21 cellular contexts compared by ENCODE assay signal in the genomic region with DNA sequence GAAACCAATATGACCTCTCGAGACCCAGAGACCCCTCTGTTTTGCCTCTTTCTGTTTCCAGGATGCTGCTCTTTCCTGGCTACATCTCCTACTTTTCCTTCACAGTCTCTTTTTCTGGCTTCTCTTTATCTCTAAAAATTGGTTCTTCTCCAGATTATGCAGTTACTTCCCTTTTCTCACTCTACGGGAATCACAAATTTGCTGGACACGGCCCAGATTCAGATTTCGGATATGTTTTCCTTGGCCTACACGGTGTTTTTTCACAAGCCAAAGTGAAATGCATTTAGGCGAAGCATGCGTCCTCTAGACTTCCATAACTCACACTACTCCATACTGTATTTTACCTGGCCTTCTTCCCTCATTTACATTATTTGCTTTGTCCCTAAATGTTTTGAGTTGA.
A peak's percentile ranks its signal among the peaks of the same experiment; 100 is the strongest.
DNase-seq lines count a peak whose midpoint lies in the region; ATAC-seq and TF ChIP-seq lines count a peak whose summit lies in the region.
"Had no signal": no experiment of that assay in that cellular context is flagged by ENCODE, and none has a peak within 500 bp of the region (broad histone marks: within the 10 kb centered on the region; RNA-seq: fewer than 3 reads in every experiment).

No MANE protein-coding gene starts in this region.

- ATAC-seq in left cardiac atrium (peak; percentile 68 to 83), omental fat pad (ENCODE audit: low FRiP score) (peak; percentile 40), HG03135 (IDR thresholded peaks at IDR 0.05; ENCODE audit: unreplicated experiment) (no peak)

- peak; percentile 14 for DNase-seq in astrocyte of the hippocampus (ENCODE audit: low read depth, low spot score)
- DNase-seq in choroid plexus epithelial cell (ENCODE audit: low read depth) = peak; percentile 42
- DNase-seq in left cardiac atrium = no peak
- DNase-seq in omental fat pad (ENCODE audit: low spot score) = no peak
- no peak for DNase-seq in head of caudate nucleus
- DNase-seq in SIG-M5 treated with dmso at 0.1 percent for 504 hours (lab: John Stamatoyannopoulos, UW; ENCODE audit: unreplicated experiment) = no peak
- DNase-seq: C1 segment of cervical spinal cord; CD4-positive, alpha-beta memory T cell; COR-L47; GM23248; H7; KBM-7; MG63; NCI-H1105 treated with DMSO at 0.1 percent for 48 hours; NCI-H146; NCI-H1930; NCI-H2107; NCI-H526 treated with DMSO at 0.1 percent for 48 hours; PC-9; SHP77 had no signal

- TF ChIP-seq CTCF in choroid plexus epithelial cell (conservative IDR thresholded peaks at IDR 0.05; ENCODE audit: low read depth, low read length) (no peak), omental fat pad (IDR thresholded peaks at IDR 0.05) (no peak)

- no peak overlapping the region for H3K4me3 ChIP-seq in choroid plexus epithelial cell (ENCODE audit: low read depth, low read length)
- H3K4me3 ChIP-seq: GM23248, MG63, PC-9 had no signal

- intact Hi-C loops in left cardiac atrium (cut with DNase I) (loop anchor here (2.0 to 10.0 kb wide), 2 partner anchors 52 to 56 kb away; no protein-coding TSS in a partner anchor), head of caudate nucleus (cut with DNase I) (loop anchor here (5.0 kb wide), 1 partner anchor 55 kb away; no protein-coding TSS in a partner anchor)

Comparison
In these comparisons a context has a peak if more than half of its experiments do, and no peak if none do; other contexts are left out.
1. DNase-seq: peak in astrocyte of the hippocampus (single experiment) and choroid plexus epithelial cell (single experiment); none in left cardiac atrium (single experiment), omental fat pad (single experiment), head of caudate nucleus (0 of 42) and SIG-M5 treated with dmso at 0.1 percent for 504 hours (single experiment).